28 cellular contexts compared by ENCODE assay signal in genomic region chr17:51472670-51473069, GRCh38.
"Had no signal": no experiment of that assay in that cellular context is flagged by ENCODE, and none has a peak within 500 bp of the region (broad histone marks: within the 10 kb centered on the region; RNA-seq: fewer than 3 reads in every experiment).

No MANE protein-coding gene starts in this region.

- H3K27ac Mint-ChIP-seq: activated CD4-positive, alpha-beta T cell treated with anti-CD3 and anti-CD28 coated beads for 36 hours; activated CD4-positive, alpha-beta T cell treated with anti-CD3 and anti-CD28 coated beads, Interleukin-2, amount 10 ng/mL, durations not matched to agents 7 days and 5 days; activated CD8-positive, alpha-beta T cell treated with anti-CD3 and anti-CD28 coated beads, Interleukin-2, amount 10 ng/mL, durations not matched to agents 7 days and 5 days; activated naive CD4-positive, alpha-beta T cell treated with anti-CD3 and anti-CD28 coated beads for 36 hours; activated naive CD4-positive, alpha-beta T cell treated with anti-CD3 and anti-CD28 coated beads, Interleukin-2, amount 50 U/mL, for 72 hours; activated T-helper 1 cell treated with anti-CD3 and anti-CD28 coated beads, Interleukin-12 subunit alpha, Interleukin-12 subunit beta, Interleukin-2, Interleukin-4 antibody, amounts not matched to agents 30 ng/mL and 10 ng/mL and 1 ng/mL, durations not matched to agents 14 hours and 24 hours and 36 hours; WTC11 had no signal

- H3K4me3 ChIP-seq: adrenal gland, body of pancreas, breast epithelium, MG63 had no signal

- H3K27ac ChIP-seq: adrenal gland, body of pancreas, breast epithelium had no signal

- H3K4me1 Mint-ChIP-seq: activated CD4-positive, alpha-beta T cell treated with anti-CD3 and anti-CD28 coated beads for 36 hours; activated CD4-positive, alpha-beta T cell treated with anti-CD3 and anti-CD28 coated beads, Interleukin-2, amount 10 ng/mL, durations not matched to agents 7 days and 5 days had no signal

- H3K36me3 Mint-ChIP-seq: activated naive CD4-positive, alpha-beta T cell treated with anti-CD3 and anti-CD28 coated beads, Interleukin-2, amount 50 U/mL, for 72 hours; WTC11 had no signal

- H3K9me3 ChIP-seq: adrenal gland, body of pancreas, breast epithelium, MG63 had no signal

- DNase-seq: activated CD4-positive, alpha-beta T cell treated with anti-CD3 and anti-CD28 coated beads for 36 hours; activated CD4-positive, alpha-beta T cell treated with anti-CD3 and anti-CD28 coated beads, Interleukin-2, amount 10 ng/mL, durations not matched to agents 7 days and 5 days; activated CD4-positive, alpha-beta T cell treated with anti-CD3 and anti-CD28 coated beads, Interleukin-2, amount 50 U/mL, for 48 hours; activated CD8-positive, alpha-beta T cell treated with anti-CD3 and anti-CD28 coated beads, Interleukin-2, amount 10 ng/mL, durations not matched to agents 7 days and 5 days; activated gamma-delta T cell treated with Interleukin-2 at 50 U/mL for 16 hours; activated naive CD4-positive, alpha-beta T cell treated with anti-CD3 and anti-CD28 coated beads for 36 hours; activated T-cell treated with anti-CD3 and anti-CD28 coated beads for 4 hours; activated T-cell treated with anti-CD3 and anti-CD28 coated beads, Interleukin-2, amount 50 U/mL, for 4 hours; body of pancreas; cerebellar nuclear complex; Karpas-422; KBM-7; MG63; NCI-H1092; NCI-H1436 treated with DMSO at 0.1 percent for 48 hours; NCI-H1694 treated with DMSO at 0.1 percent for 48 hours; NCI-H2029; NCI-H345; NCI-H526; NCI-H748 treated with DMSO at 0.1 percent for 48 hours; Right ventricle myocardium superior; T1000 had no signal

- ATAC-seq: activated CD4-positive, alpha-beta T cell treated with anti-CD3 and anti-CD28 coated beads for 36 hours; activated CD4-positive, CD25-positive, alpha-beta regulatory T cell treated with anti-CD3 and anti-CD28 coated beads, Interleukin-2, amount 50 U/mL, for 24 hours; activated CD8-positive, alpha-beta T cell treated with anti-CD3 and anti-CD28 coated beads, Interleukin-2, amount 10 ng/mL, durations not matched to agents 7 days and 5 days; activated naive CD4-positive, alpha-beta T cell treated with anti-CD3 and anti-CD28 coated beads, Interleukin-2, amount 50 U/mL, for 72 hours; activated T-cell treated with anti-CD3 and anti-CD28 coated beads, Interleukin-2, amount 50 U/mL, for 4 hours; body of pancreas; WTC11 had no signal

- H3K4me1 ChIP-seq: adrenal gland, body of pancreas, breast epithelium had no signal

- H3K4me3 Mint-ChIP-seq: activated CD4-positive, alpha-beta T cell treated with anti-CD3 and anti-CD28 coated beads for 36 hours; activated CD4-positive, alpha-beta T cell treated with anti-CD3 and anti-CD28 coated beads, Interleukin-2, amount 10 ng/mL, durations not matched to agents 7 days and 5 days; activated CD8-positive, alpha-beta T cell treated with anti-CD3 and anti-CD28 coated beads, Interleukin-2, amount 10 ng/mL, durations not matched to agents 7 days and 5 days; activated naive CD4-positive, alpha-beta T cell treated with anti-CD3 and anti-CD28 coated beads for 36 hours; activated T-cell treated with anti-CD3 and anti-CD28 coated beads, Interleukin-2, amount 50 U/mL, for 4 hours; activated T-helper 1 cell treated with anti-CD3 and anti-CD28 coated beads, Interleukin-12 subunit alpha, Interleukin-12 subunit beta, Interleukin-2, Interleukin-4 antibody, amounts not matched to agents 30 ng/mL and 10 ng/mL and 1 ng/mL, durations not matched to agents 14 hours and 24 hours and 36 hours; WTC11 had no signal

- H3K9me3 Mint-ChIP-seq: activated CD4-positive, alpha-beta T cell treated with anti-CD3 and anti-CD28 coated beads, Interleukin-2, amount 10 ng/mL, durations not matched to agents 7 days and 5 days; activated naive CD4-positive, alpha-beta T cell treated with anti-CD3 and anti-CD28 coated beads for 36 hours; activated naive CD4-positive, alpha-beta T cell treated with anti-CD3 and anti-CD28 coated beads, Interleukin-2, amount 50 U/mL, for 72 hours; activated T-cell treated with anti-CD3 and anti-CD28 coated beads, Interleukin-2, amount 50 U/mL, for 4 hours; activated T-helper 1 cell treated with anti-CD3 and anti-CD28 coated beads, Interleukin-12 subunit alpha, Interleukin-12 subunit beta, Interleukin-2, Interleukin-4 antibody, amounts not matched to agents 30 ng/mL and 10 ng/mL and 1 ng/mL, durations not matched to agents 14 hours and 24 hours and 36 hours had no signal

- H3K27me3 Mint-ChIP-seq: activated CD4-positive, alpha-beta T cell treated with anti-CD3 and anti-CD28 coated beads for 36 hours had no signal

- H3K36me3 ChIP-seq: adrenal gland, breast epithelium, MG63 had no signal

- H3K27me3 ChIP-seq: adrenal gland, body of pancreas had no signal
